In genomic region chr15:74597146-74597705, GRCh38 we compare ENCODE assay signal across 6 cellular contexts. TPM values are rescaled to one million over a fixed set of nuclear protein-coding genes. Genes with fewer than 3 reads are reported as not detected.
DNase-seq lines count a peak whose midpoint lies in the region; ATAC-seq and TF ChIP-seq lines count a peak whose summit lies in the region.
"Not testable (repeated sequence)": the region's sequence is repeated elsewhere in the genome, so short reads cannot be mapped to it uniquely, and the experiment has no call there.

No MANE protein-coding gene starts in this region.

- peaks cover 25% of the 10 kb centered on the region for H3K36me3 ChIP-seq in RWPE2 (ENCODE audit: low read depth)

- not testable (repeated sequence) for DNase-seq in RWPE2 (ENCODE audit: low spot score); activated CD4-positive, alpha-beta memory T cell treated with anti-CD3 and anti-CD28 coated beads, Interleukin-2, amount 10 ng/mL, durations not matched to agents 7 days and 5 days; activated naive CD8-positive, alpha-beta T cell treated with anti-CD3 and anti-CD28 coated beads, Interleukin-2, amount 10 ng/mL, durations not matched to agents 7 days and 5 days; stimulated activated effector memory CD8-positive, alpha-beta T cell treated with anti-CD3 and anti-CD28 coated beads, Interleukin-12 subunit alpha, Interleukin-12 subunit beta, amount 100 ng/mL, for 72 hours (ENCODE audit: low spot score in 2 of 2)

- not testable (repeated sequence) for H3K27me3 ChIP-seq in RWPE2 (ENCODE audit: insufficient read depth, poor library complexity, severe bottlenecking)

- H3K4me1 Mint-ChIP-seq in activated CD4-positive, alpha-beta memory T cell treated with anti-CD3 and anti-CD28 coated beads, Interleukin-2, amount 10 ng/mL, durations not matched to agents 7 days and 5 days: peaks cover 19% of the 10 kb centered on the region
- H3K4me1 Mint-ChIP-seq in activated naive CD8-positive, alpha-beta T cell treated with anti-CD3 and anti-CD28 coated beads, Interleukin-2, amount 10 ng/mL, durations not matched to agents 7 days and 5 days: peaks cover 14% of the 10 kb centered on the region
- peaks cover 24% of the 10 kb centered on the region for H3K4me1 Mint-ChIP-seq in dendritic cell treated with granulocyte-macrophage colony-stimulating factor and Interleukin-4, amounts not matched to agents 40 ng/mL and 50 ng/mL, for 4 days (ENCODE audit: low read depth)
- H3K4me1 Mint-ChIP-seq in stimulated activated effector memory CD8-positive, alpha-beta T cell treated with anti-CD3 and anti-CD28 coated beads, Interleukin-12 subunit alpha, Interleukin-12 subunit beta, amount 100 ng/mL, for 72 hours: peaks cover 42% of the 10 kb centered on the region

- peaks cover 41% of the 10 kb centered on the region for H3K36me3 Mint-ChIP-seq in activated CD4-positive, alpha-beta memory T cell treated with anti-CD3 and anti-CD28 coated beads, Interleukin-2, amount 10 ng/mL, durations not matched to agents 7 days and 5 days (ENCODE audit: low read depth)
- H3K36me3 Mint-ChIP-seq in activated naive CD8-positive, alpha-beta T cell treated with anti-CD3 and anti-CD28 coated beads, Interleukin-2, amount 10 ng/mL, durations not matched to agents 7 days and 5 days: not testable (repeated sequence)
- H3K36me3 Mint-ChIP-seq in dendritic cell treated with granulocyte-macrophage colony-stimulating factor and Interleukin-4, amounts not matched to agents 40 ng/mL and 50 ng/mL, for 4 days (ENCODE audit: low read depth): peaks cover 67% of the 10 kb centered on the region
- H3K36me3 Mint-ChIP-seq in stimulated activated effector memory CD8-positive, alpha-beta T cell treated with anti-CD3 and anti-CD28 coated beads, Interleukin-12 subunit alpha, Interleukin-12 subunit beta, amount 100 ng/mL, for 72 hours: peaks cover 90% of the 10 kb centered on the region

- H3K4me3 Mint-ChIP-seq in activated CD4-positive, alpha-beta memory T cell treated with anti-CD3 and anti-CD28 coated beads, Interleukin-2, amount 10 ng/mL, durations not matched to agents 7 days and 5 days; activated naive CD8-positive, alpha-beta T cell treated with anti-CD3 and anti-CD28 coated beads, Interleukin-2, amount 10 ng/mL, durations not matched to agents 7 days and 5 days; dendritic cell treated with granulocyte-macrophage colony-stimulating factor and Interleukin-4, amounts not matched to agents 40 ng/mL and 50 ng/mL, for 4 days; stimulated activated effector memory CD8-positive, alpha-beta T cell treated with anti-CD3 and anti-CD28 coated beads, Interleukin-12 subunit alpha, Interleukin-12 subunit beta, amount 100 ng/mL, for 72 hours: not testable (repeated sequence)

- not testable (repeated sequence) for TF ChIP-seq CTCF in RWPE2 (IDR thresholded peaks at IDR 0.05; ENCODE audit: poor library complexity, severe bottlenecking)

- not testable (repeated sequence) for H3K4me3 ChIP-seq in RWPE2 (ENCODE audit: severe bottlenecking)

- H3K9me3 Mint-ChIP-seq in activated CD4-positive, alpha-beta memory T cell treated with anti-CD3 and anti-CD28 coated beads, Interleukin-2, amount 10 ng/mL, durations not matched to agents 7 days and 5 days; activated naive CD8-positive, alpha-beta T cell treated with anti-CD3 and anti-CD28 coated beads, Interleukin-2, amount 10 ng/mL, durations not matched to agents 7 days and 5 days; dendritic cell treated with granulocyte-macrophage colony-stimulating factor and Interleukin-4, amounts not matched to agents 40 ng/mL and 50 ng/mL, for 4 days; stimulated activated effector memory CD8-positive, alpha-beta T cell treated with anti-CD3 and anti-CD28 coated beads, Interleukin-12 subunit alpha, Interleukin-12 subunit beta, amount 100 ng/mL, for 72 hours: not testable (repeated sequence)

- intact Hi-C loops in dendritic cell treated with granulocyte-macrophage colony-stimulating factor and Interleukin-4, amounts not matched to agents 40 ng/mL and 50 ng/mL, for 4 days (cut with micrococcal nuclease): loop anchor here (5.0 kb wide), 1 partner anchor 135 kb away; the partner anchor contains the start of gene UBL7

- H3K4me1 ChIP-seq in RWPE2 (ENCODE audit: insufficient read depth, poor library complexity, severe bottlenecking): not testable (repeated sequence)

- CTCF ChIA-PET in activated CD4-positive, alpha-beta memory T cell treated with anti-CD3 and anti-CD28 coated beads, Interleukin-2, amount 10 ng/mL, durations not matched to agents 7 days and 5 days (lab: Charles Lee): interaction anchor here (1.2 kb wide), 1 partner anchor 24 kb away, joined by 3 read pairs; no protein-coding TSS in a partner anchor

- peak; percentile 2 for ATAC-seq in HG03432 (IDR thresholded peaks at IDR 0.05; ENCODE audit: unreplicated experiment)
- not testable (repeated sequence) for ATAC-seq in RWPE2 (ENCODE audit: low read depth); activated naive CD8-positive, alpha-beta T cell treated with anti-CD3 and anti-CD28 coated beads, Interleukin-2, amount 10 ng/mL, durations not matched to agents 7 days and 5 days (ENCODE audit: low read depth); stimulated activated effector memory CD8-positive, alpha-beta T cell treated with anti-CD3 and anti-CD28 coated beads, Interleukin-12 subunit alpha, Interleukin-12 subunit beta, amount 100 ng/mL, for 72 hours

- H3K27me3 Mint-ChIP-seq in activated CD4-positive, alpha-beta memory T cell treated with anti-CD3 and anti-CD28 coated beads, Interleukin-2, amount 10 ng/mL, durations not matched to agents 7 days and 5 days; activated naive CD8-positive, alpha-beta T cell treated with anti-CD3 and anti-CD28 coated beads, Interleukin-2, amount 10 ng/mL, durations not matched to agents 7 days and 5 days; dendritic cell treated with granulocyte-macrophage colony-stimulating factor and Interleukin-4, amounts not matched to agents 40 ng/mL and 50 ng/mL, for 4 days: not testable (repeated sequence)

- POLR2A ChIA-PET in activated CD4-positive, alpha-beta memory T cell treated with anti-CD3 and anti-CD28 coated beads, Interleukin-2, amount 10 ng/mL, durations not matched to agents 7 days and 5 days (lab: Charles Lee): interaction anchor here (0.7 to 4.4 kb wide), 7 partner anchors 10 to 56 kb away, joined by 3 to 55 read pairs (median 7); partner anchors contain the start of genes ARID3B and CLK3
- POLR2A ChIA-PET in activated naive CD8-positive, alpha-beta T cell treated with anti-CD3 and anti-CD28 coated beads, Interleukin-2, amount 10 ng/mL, durations not matched to agents 7 days and 5 days (lab: Charles Lee): interaction anchor here (1.8 to 4.0 kb wide), 3 partner anchors 15 to 136 kb away, joined by 6 to 49 read pairs (median 20); partner anchors contain the start of genes ARID3B, CLK3 and UBL7

- not testable (repeated sequence) for H3K9me3 ChIP-seq in RWPE2 (ENCODE audit: severe bottlenecking)

- peak overlapping the region; percentile 64 for H3K27ac ChIP-seq in RWPE2 (ENCODE audit: poor library complexity, severe bottlenecking)

- peak overlapping the region; percentile 44 for H3K27ac Mint-ChIP-seq in activated CD4-positive, alpha-beta memory T cell treated with anti-CD3 and anti-CD28 coated beads, Interleukin-2, amount 10 ng/mL, durations not matched to agents 7 days and 5 days
- peak overlapping the region; percentile 9 for H3K27ac Mint-ChIP-seq in activated naive CD8-positive, alpha-beta T cell treated with anti-CD3 and anti-CD28 coated beads, Interleukin-2, amount 10 ng/mL, durations not matched to agents 7 days and 5 days
- H3K27ac Mint-ChIP-seq in dendritic cell treated with granulocyte-macrophage colony-stimulating factor and Interleukin-4, amounts not matched to agents 40 ng/mL and 50 ng/mL, for 4 days: peak overlapping the region; percentile 91
- H3K27ac Mint-ChIP-seq in stimulated activated effector memory CD8-positive, alpha-beta T cell treated with anti-CD3 and anti-CD28 coated beads, Interleukin-12 subunit alpha, Interleukin-12 subunit beta, amount 100 ng/mL, for 72 hours: peak overlapping the region; percentile 93

RNA-seq across cellular contexts. Expression of gene CLK3, which starts 18.4 kb away (rescaled TPM):
- 100 to 1,000 TPM; 133 to 136 TPM for total RNA-seq in activated CD4-positive, alpha-beta memory T cell treated with anti-CD3 and anti-CD28 coated beads, Interleukin-2, amount 10 ng/mL, durations not matched to agents 7 days and 5 days
- total RNA-seq in activated naive CD8-positive, alpha-beta T cell treated with anti-CD3 and anti-CD28 coated beads, Interleukin-2, amount 10 ng/mL, durations not matched to agents 7 days and 5 days: 100 to 1,000 TPM; 134 to 148 TPM

RNA-seq across cellular contexts. Expression of gene ARID3B, which starts 56.2 kb away (rescaled TPM):
- 10 to 100 TPM; 49.2 to 52.1 TPM for total RNA-seq in activated CD4-positive, alpha-beta memory T cell treated with anti-CD3 and anti-CD28 coated beads, Interleukin-2, amount 10 ng/mL, durations not matched to agents 7 days and 5 days
- 10 to 100 TPM; 39.4 to 43.0 TPM for total RNA-seq in activated naive CD8-positive, alpha-beta T cell treated with anti-CD3 and anti-CD28 coated beads, Interleukin-2, amount 10 ng/mL, durations not matched to agents 7 days and 5 days

Comparison
In these comparisons a context has a peak if more than half of its experiments do, and no peak if none do; other contexts are left out.
1. H3K27ac Mint-ChIP-seq: peak in every context shown above with its lines; median percentile 93 in stimulated activated effector memory CD8-positive, alpha-beta T cell treated with anti-CD3 and anti-CD28 coated beads, Interleukin-12 subunit alpha, Interleukin-12 subunit beta, amount 100 ng/mL, for 72 hours; 91 in dendritic cell treated with granulocyte-macrophage colony-stimulating factor and Interleukin-4, amounts not matched to agents 40 ng/mL and 50 ng/mL, for 4 days; 44 in activated CD4-positive, alpha-beta memory T cell treated with anti-CD3 and anti-CD28 coated beads, Interleukin-2, amount 10 ng/mL, durations not matched to agents 7 days and 5 days; 9 in activated naive CD8-positive, alpha-beta T cell treated with anti-CD3 and anti-CD28 coated beads, Interleukin-2, amount 10 ng/mL, durations not matched to agents 7 days and 5 days.